14 cellular contexts compared by ENCODE assay signal in genomic region chr22:37335819-37336199, GRCh38.
"Had no signal": no experiment of that assay in that cellular context is flagged by ENCODE, and none has a peak within 500 bp of the region (broad histone marks: within the 10 kb centered on the region; RNA-seq: fewer than 3 reads in every experiment).

No MANE protein-coding gene starts in this region.

- FAIRE-seq: colon had no signal

- H3K27ac ChIP-seq: body of pancreas, psoas muscle, sigmoid colon, spleen, upper lobe of right lung had no signal

- H3K27ac Mint-ChIP-seq: activated naive CD8-positive, alpha-beta T cell; natural killer cell; stimulated activated naive CD8-positive, alpha-beta T cell treated with anti-CD3 and anti-CD28 coated beads, Interleukin-15, amount 100 ng/mL, for 72 hours had no signal

- H3K9me3 Mint-ChIP-seq: natural killer cell; stimulated activated naive CD8-positive, alpha-beta T cell treated with anti-CD3 and anti-CD28 coated beads, Interleukin-15, amount 100 ng/mL, for 72 hours had no signal

- H3K9me3 ChIP-seq: body of pancreas, psoas muscle, sigmoid colon, spleen, upper lobe of right lung had no signal

- H3K4me1 ChIP-seq: psoas muscle had no signal

- H3K4me3 ChIP-seq: body of pancreas, psoas muscle, sigmoid colon, spleen, upper lobe of right lung had no signal

- H3K36me3 Mint-ChIP-seq: activated naive CD8-positive, alpha-beta T cell; natural killer cell had no signal

- H3K36me3 ChIP-seq: sigmoid colon, spleen, upper lobe of right lung had no signal

- DNase-seq: activated CD4-positive, alpha-beta T cell treated with anti-CD3 and anti-CD28 coated beads, Interleukin-2, amount 50 U/mL, for 1 hour; activated CD8-positive, alpha-beta memory T cell treated with anti-CD3 and anti-CD28 coated beads for 24 hours; activated gamma-delta T cell treated with Interleukin-2 at 50 U/mL for 16 hours; amniotic stem cell; body of pancreas; kidney glomerular epithelial cell; natural killer cell; psoas muscle; sigmoid colon; spleen; stimulated activated naive CD8-positive, alpha-beta T cell treated with anti-CD3 and anti-CD28 coated beads, Interleukin-15, amount 100 ng/mL, for 72 hours; upper lobe of right lung had no signal

- H3K4me3 Mint-ChIP-seq: natural killer cell had no signal
